In the genomic region with DNA sequence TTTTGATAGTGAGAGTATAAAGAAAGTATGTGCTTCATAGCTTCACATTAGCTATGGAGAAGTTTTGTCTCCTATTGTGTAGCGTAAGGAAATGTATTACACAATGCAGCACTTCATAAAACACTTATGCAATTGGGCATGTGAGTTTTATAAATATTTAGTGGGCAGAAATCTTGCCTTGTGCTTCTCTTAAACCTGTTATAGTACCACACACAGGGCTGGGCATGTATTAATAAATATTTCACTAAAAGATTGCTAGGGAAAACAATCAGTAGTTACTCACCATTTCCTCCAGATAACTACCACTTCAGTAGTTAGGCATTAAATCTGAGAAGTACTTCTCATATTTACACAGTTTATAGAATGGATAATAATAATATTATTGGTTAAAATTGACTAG, we compare ENCODE assay signal across 23 cellular contexts.
DNase-seq lines count a peak whose midpoint lies in the region; ATAC-seq and TF ChIP-seq lines count a peak whose summit lies in the region.
"Had no signal": no experiment of that assay in that cellular context is flagged by ENCODE, and none has a peak within 500 bp of the region (broad histone marks: within the 10 kb centered on the region; RNA-seq: fewer than 3 reads in every experiment).

No MANE protein-coding gene starts in this region.

- no peaks in the 10 kb centered on the region for H3K27me3 ChIP-seq in PC-3 (ENCODE audit: low read length)
- H3K27me3 ChIP-seq in lung (ENCODE audit: control insufficient read depth, insufficient read depth) = no peaks in the 10 kb centered on the region
- H3K27me3 ChIP-seq: cardiac muscle cell, stomach, transverse colon had no signal

- intact Hi-C loops in Calu3 (cut with micrococcal nuclease; ENCODE audit: unreplicated experiment) = no loop called here
- intact Hi-C loops in PC-3 (cut with micrococcal nuclease) = loop anchor here (2.0 kb wide), 1 partner anchor 37 kb away; no protein-coding TSS in a partner anchor

- in situ Hi-C loops in G401 (cut with HindIII; ENCODE audit: low sequenced_read_pairs) = no loop called here

- H3K36me3 Mint-ChIP-seq in Calu3 (ENCODE audit: insufficient read depth, unreplicated experiment) = no peaks in the 10 kb centered on the region

- BruUV-seq in Calu3 (replicated peaks; lab: Mats Ljungman, UMichigan) = no TSS peak
- BruUV-seq in PC-3 (replicated peaks; lab: Mats Ljungman, UMichigan) = no TSS peak

- POLR2A ChIA-PET in PC-3 (lab: Charles Lee; ENCODE audit: unreplicated experiment) = interaction anchor here (0.8 kb wide), 1 partner anchor 1153 kb away, joined by 7 read pairs; no protein-coding TSS in a partner anchor

- H3K9me3 ChIP-seq in PC-3 (ENCODE audit: low read length) (no peaks in the 10 kb centered on the region), lung (ENCODE audit: control insufficient read depth in 2 of 2, insufficient read depth in 1 of 2, low read length in 1 of 2) (no peaks in the 10 kb centered on the region)
- H3K9me3 ChIP-seq: prostate gland, stomach, transverse colon had no signal

- H3F3A ChIP-seq in PC-3 (ENCODE audit: low read length, unreplicated experiment) = no peaks in the 10 kb centered on the region

- H4K20me1 ChIP-seq in PC-3 (ENCODE audit: low read length) = no peaks in the 10 kb centered on the region

- H3K9me3 Mint-ChIP-seq in Calu3 (ENCODE audit: low read depth, unreplicated experiment) = peaks cover 9% of the 10 kb centered on the region

- ATAC-seq in PC-3 (peak; percentile 57), lung (ENCODE audit: insufficient read depth, low FRiP score) (peak; percentile 76), GM19467 (IDR thresholded peaks at IDR 0.05; ENCODE audit: unreplicated experiment) (no peak), GM18861 (IDR thresholded peaks at IDR 0.05; ENCODE audit: unreplicated experiment) (no peak)
- ATAC-seq: T-helper 17 cell had no signal

- no peaks in the 10 kb centered on the region for H3K4me1 Mint-ChIP-seq in Calu3 (ENCODE audit: low read depth, unreplicated experiment)
- H3K4me1 Mint-ChIP-seq: neural crest cell, T-helper 17 cell had no signal

- H3K4me3 Mint-ChIP-seq in Calu3 (ENCODE audit: low read depth, unreplicated experiment) = no peak overlapping the region
- H3K4me3 Mint-ChIP-seq: neural crest cell, T-helper 17 cell had no signal

- H3K27ac Mint-ChIP-seq in Calu3 (ENCODE audit: unreplicated experiment) = peak overlapping the region; percentile 42
- H3K27ac Mint-ChIP-seq: T-helper 17 cell had no signal

- H3K9ac ChIP-seq in PC-3 (ENCODE audit: low read length) = no peak overlapping the region

- H3K4me3 ChIP-seq in PC-3 (ENCODE audit: low read length) = no peak overlapping the region
- no peak overlapping the region for H3K4me3 ChIP-seq in lung
- H3K4me3 ChIP-seq: cardiac muscle cell, PC-9, prostate gland, stomach, transverse colon had no signal

- WGBS in lung, 2 donors = 64 to 73% methylated on average over 1 of the region's 1 CpG

- TF ChIP-seq CTCF in Calu3 (IDR thresholded peaks at IDR 0.05; ENCODE audit: unreplicated experiment) = no peak
- no peak for TF ChIP-seq CTCF in PC-3 (conservative IDR thresholded peaks at IDR 0.05; ENCODE audit: low read depth, low read length)
- TF ChIP-seq CTCF in lung (IDR thresholded peaks at IDR 0.05; ENCODE audit: control extremely low read depth, extremely low read depth) = no peak

- no peaks in the 10 kb centered on the region for H3K79me2 ChIP-seq in PC-3 (ENCODE audit: low read length)

- CTCF ChIA-PET in Calu3 (lab: Charles Lee) = interaction anchor here (0.7 kb wide), 1 partner anchor 47 kb away, joined by 3 read pairs; no protein-coding TSS in a partner anchor
- CTCF ChIA-PET in PC-3 (lab: Charles Lee) = no interaction called here

- H3K36me3 ChIP-seq in PC-3 (ENCODE audit: low read depth, low read length) (no peaks in the 10 kb centered on the region), lung (ENCODE audit: control insufficient read depth in 2 of 2, insufficient read depth in 2 of 2, low read length in 2 of 2) (no peaks in the 10 kb centered on the region)
- H3K36me3 ChIP-seq: cardiac muscle cell, prostate gland, stomach, transverse colon had no signal

- H3K27ac ChIP-seq in PC-3 (ENCODE audit: low read length) (no peak overlapping the region), epithelial cell of prostate (peak overlapping the region; percentile 86), lung (ENCODE audit: low read depth in 1 of 2, low read length in 1 of 2) (no peak overlapping the region)
- H3K27ac ChIP-seq: cardiac muscle cell, PC-9, prostate gland, transverse colon, VCaP had no signal

- H3K27me3 Mint-ChIP-seq in Calu3 (ENCODE audit: unreplicated experiment) = no peaks in the 10 kb centered on the region
- H3K27me3 Mint-ChIP-seq: T-helper 17 cell had no signal

- H3K4me1 ChIP-seq in PC-3 (ENCODE audit: insufficient read depth, low read length) = peaks cover 7% of the 10 kb centered on the region; the same call in 1 of the 2 replicates
- no peaks in the 10 kb centered on the region for H3K4me1 ChIP-seq in lung (ENCODE audit: control insufficient read depth in 2 of 2, insufficient read depth in 2 of 2, low read length in 2 of 2)
- H3K4me1 ChIP-seq: prostate gland, transverse colon had no signal

- H3K9me2 ChIP-seq in PC-3 (replicated peaks; ENCODE audit: low read length) = no peaks in the 10 kb centered on the region

- H3K4me2 ChIP-seq in PC-3 (ENCODE audit: low read length) = no peak overlapping the region
- H3K4me2 ChIP-seq: PC-9 had no signal

- DNase-seq in Calu3 = no peak
- peak; percentile 8 for DNase-seq in PC-3
- DNase-seq in epithelial cell of prostate (ENCODE audit: low read depth, low spot score) = peak; percentile 56
- DNase-seq in lung (ENCODE audit: low spot score) = no peak
- DNase-seq in NCI-H2029 treated with DMSO at 0.1 percent for 48 hours (lab: John Stamatoyannopoulos, UW) = no peak
- no peak for DNase-seq in G401 (ENCODE audit: low spot score)
- DNase-seq: activated CD8-positive, alpha-beta memory T cell treated with anti-CD3 and anti-CD28 coated beads, Interleukin-2, amount 50 U/mL, for 4 hours; activated effector memory CD4-positive, alpha-beta T cell treated with Interleukin-2 at 50 U/mL for 16 hours; DND-41; NCI-H146; NCI-H2227 treated with DMSO at 0.1 percent for 48 hours; NCI-H82; PC-9; stimulated activated CD4-positive, alpha-beta T cell treated with anti-CD3 and anti-CD28 coated beads, Interleukin-4, amount 100 ng/mL, for 24 hours; stomach; T-helper 17 cell; transverse colon had no signal

- no peak overlapping the region for H2AFZ ChIP-seq in PC-3 (ENCODE audit: low read length)
- H2AFZ ChIP-seq: PC-9 had no signal

Comparison
In these comparisons a context has a peak if more than half of its experiments do, and no peak if none do; other contexts are left out.
1. DNase-seq: peak in PC-3 (single experiment) and epithelial cell of prostate (single experiment); none in Calu3 (single experiment), lung (single experiment), NCI-H2029 treated with DMSO at 0.1 percent for 48 hours (single experiment) and G401 (single experiment).
2. ATAC-seq: peak in PC-3 (single experiment) and lung (single experiment); none in GM19467 (single experiment) and GM18861 (single experiment).